8 cellular contexts compared by ENCODE assay signal in genomic region chr19:51607920-51608562, GRCh38.
A peak's percentile ranks its signal among the peaks of the same experiment; 100 is the strongest.
DNase-seq lines count a peak whose midpoint lies in the region; TF ChIP-seq lines count a peak whose summit lies in the region.

No MANE protein-coding gene starts in this region.

- in situ Hi-C loops in astrocyte of the spinal cord (cut with HindIII; ENCODE audit: low sequenced_read_pairs), result no loop called here

- TF ChIP-seq CTCF in AG09319 (IDR thresholded peaks at IDR 0.05; ENCODE audit: low read depth, low read length) (peak; percentile 70), astrocyte of the spinal cord (IDR thresholded peaks at IDR 0.05; ENCODE audit: low read depth, low read length) (peak; percentile 58)

- DNase-seq in AG09319 (ENCODE audit: extremely low read depth, low read depth), result peak; percentile 7
- DNase-seq in HK-2 (ENCODE audit: unreplicated experiment), result peak; percentile 83
- peak in 4 of 5 donors; percentile 27 to 37 (median 37) for DNase-seq in T-helper 1 cell
- peak; percentile 45 for DNase-seq in astrocyte of the spinal cord (ENCODE audit: low read depth, low spot score)
- peak; percentile 40 for DNase-seq in inferior parietal cortex (ENCODE audit: extremely low spot score)
- peak; percentile 31 to 59 (median 36) for DNase-seq in stimulated activated CD4-positive, alpha-beta T cell treated with anti-CD3 and anti-CD28 coated beads, Interleukin-1b, Interleukin-23, amount 100 ng/mL, for 24 hours (ENCODE audit: low read depth in 4 of 4, low spot score in 1 of 4)
- no peak for DNase-seq in NCI-H748 treated with DMSO at 0.1 percent for 48 hours (lab: John Stamatoyannopoulos, UW)
- no peak for DNase-seq in DMS114 treated with DMSO at 0.1 percent for 48 hours (lab: John Stamatoyannopoulos, UW; ENCODE audit: unreplicated experiment)

- no peak overlapping the region for H3K4me3 ChIP-seq in astrocyte of the spinal cord (ENCODE audit: low read depth, low read length)

Comparison
In these comparisons a context has a peak if more than half of its experiments do, and no peak if none do; other contexts are left out.
1. DNase-seq: peak in AG09319 (single experiment), HK-2 (single experiment), T-helper 1 cell (4 of 5), astrocyte of the spinal cord (single experiment), inferior parietal cortex (single experiment) and stimulated activated CD4-positive, alpha-beta T cell treated with anti-CD3 and anti-CD28 coated beads, Interleukin-1b, Interleukin-23, amount 100 ng/mL, for 24 hours (4 of 4); none in NCI-H748 treated with DMSO at 0.1 percent for 48 hours (single experiment) and DMS114 treated with DMSO at 0.1 percent for 48 hours (single experiment).